ENCODE assay signal across 1 cellular context in the genomic region with DNA sequence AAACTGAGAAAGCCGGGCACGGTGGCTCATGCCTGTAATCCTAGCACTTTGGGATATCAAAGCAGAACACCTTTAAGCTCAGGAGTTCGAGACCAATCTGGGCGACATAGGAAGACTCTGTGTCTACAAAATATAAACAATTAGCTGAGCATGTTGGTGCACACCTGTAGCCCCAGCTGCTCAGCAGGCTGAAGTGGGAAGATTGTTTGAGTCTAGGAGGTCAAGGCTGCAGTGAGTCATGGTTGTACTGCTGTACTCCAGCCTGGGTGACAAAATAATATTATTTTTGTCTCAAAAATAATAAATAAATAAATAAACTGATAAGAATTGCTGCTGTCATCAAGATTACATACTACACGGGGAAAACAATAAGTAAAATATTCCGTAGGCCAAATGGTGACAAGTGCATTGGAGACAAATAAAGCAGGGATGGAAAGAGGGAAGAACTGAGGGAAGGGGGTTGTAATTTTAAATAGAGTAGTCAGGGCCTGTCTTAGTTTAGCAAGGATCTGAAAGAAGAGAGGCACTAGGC.
TF ChIP-seq lines count a peak whose summit lies in the region.

No MANE protein-coding gene starts in this region.

TF ChIP-seq in HepG2, 621 proteins besides CTCF, POLR2A, EP300 and RAD21 (continued from another document):
- TF ChIP-seq FOSL2 (CRISPR knock-in tag; IDR thresholded peaks at IDR 0.05), result peak; percentile 94
- TF ChIP-seq ZNF614 (CRISPR knock-in tag; IDR thresholded peaks at IDR 0.05; ENCODE audit: borderline replicate concordance), result 0 out of 2 replicates have a peak, but pooled peaks have one; percentile 14
- TF ChIP-seq, protein P1, sequence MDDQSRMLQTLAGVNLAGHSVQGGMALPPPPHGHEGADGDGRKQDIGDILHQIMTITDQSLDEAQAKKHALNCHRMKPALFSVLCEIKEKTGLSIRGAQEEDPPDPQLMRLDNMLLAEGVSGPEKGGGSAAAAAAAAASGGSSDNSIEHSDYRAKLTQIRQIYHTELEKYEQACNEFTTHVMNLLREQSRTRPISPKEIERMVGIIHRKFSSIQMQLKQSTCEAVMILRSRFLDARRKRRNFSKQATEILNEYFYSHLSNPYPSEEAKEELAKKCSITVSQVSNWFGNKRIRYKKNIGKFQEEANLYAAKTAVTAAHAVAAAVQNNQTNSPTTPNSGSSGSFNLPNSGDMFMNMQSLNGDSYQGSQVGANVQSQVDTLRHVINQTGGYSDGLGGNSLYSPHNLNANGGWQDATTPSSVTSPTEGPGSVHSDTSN (CRISPR knock-in tag; IDR thresholded peaks at IDR 0.05; ENCODE audit: borderline replicate concordance), result no peak
